Comparison of ENCODE assay signal across 8 cellular contexts in the genomic region with DNA sequence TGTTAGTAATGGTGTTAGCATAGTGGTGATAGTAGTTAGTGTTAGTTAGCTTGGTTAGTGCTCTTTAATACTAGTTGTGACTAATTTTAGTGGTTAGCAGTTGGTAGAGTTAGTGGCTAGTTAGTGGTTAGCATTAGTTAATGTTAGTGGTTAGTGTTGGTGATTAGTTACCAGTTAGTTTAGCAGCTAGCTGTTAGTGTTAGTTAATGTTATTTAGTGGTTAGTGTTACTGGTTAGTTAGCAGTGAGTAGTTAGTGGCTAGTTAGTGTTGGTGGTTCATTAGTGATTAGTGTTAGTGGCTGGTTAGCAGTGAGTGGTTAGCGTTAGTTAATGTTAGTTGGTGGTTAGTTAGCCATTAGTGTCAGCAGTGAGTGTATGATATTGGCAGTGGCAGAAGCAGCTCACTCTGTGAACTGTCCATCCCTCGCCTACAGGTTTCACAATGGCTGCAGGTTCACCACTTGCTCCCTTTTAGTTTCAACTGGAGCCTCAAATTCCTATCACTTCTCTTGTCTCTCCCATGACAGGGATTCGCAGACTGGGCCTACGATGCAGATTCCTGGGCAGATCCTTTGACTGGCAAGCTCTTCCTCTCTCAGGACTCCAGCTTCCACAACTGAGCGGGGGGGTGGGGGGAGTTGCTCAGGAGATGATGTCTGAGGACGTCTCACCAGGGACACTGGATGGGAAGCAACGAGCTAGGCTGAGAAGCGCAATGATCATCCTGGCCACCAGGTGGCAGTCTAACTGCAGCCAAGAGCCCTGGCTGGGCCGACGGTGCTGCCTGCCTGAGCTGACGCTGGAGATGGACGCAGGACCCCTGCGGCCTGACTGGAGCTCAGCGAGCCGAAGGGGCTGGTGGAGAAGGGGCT. TPM values are rescaled to one million over a fixed set of nuclear protein-coding genes. Genes with fewer than 3 reads are reported as not detected.
A peak's percentile ranks its signal among the peaks of the same experiment; 100 is the strongest.
DNase-seq lines count a peak whose midpoint lies in the region; ATAC-seq, FAIRE-seq and TF ChIP-seq lines count a peak whose summit lies in the region.

No MANE protein-coding gene starts in this region.

- peak; percentile 88 for FAIRE-seq in astrocyte (lab: Jason Lieb, UNC)
- no peak for FAIRE-seq in small intestine (lab: Jason Lieb, UNC)

- no peak overlapping the region for H2AFZ ChIP-seq in astrocyte (ENCODE audit: low read depth, low read length)

- H3K4me1 Mint-ChIP-seq in T-helper 2 cell treated with Interferon-gamma antibody and Interleukin-4, amounts not matched to agents 5 μg/mL and 100 μg/mL, for 36 hours (ENCODE audit: low read depth): peaks cover 5% of the 10 kb centered on the region
- peaks cover 3% of the 10 kb centered on the region for H3K4me1 Mint-ChIP-seq in astrocyte (ENCODE audit: low read depth, unreplicated experiment)

- H3K27me3 Mint-ChIP-seq in T-helper 2 cell treated with Interferon-gamma antibody and Interleukin-4, amounts not matched to agents 5 μg/mL and 100 μg/mL, for 36 hours (ENCODE audit: low read depth): peaks cover 28% of the 10 kb centered on the region
- peaks cover 55% of the 10 kb centered on the region for H3K27me3 Mint-ChIP-seq in astrocyte (ENCODE audit: low read depth, unreplicated experiment)

- no peaks in the 10 kb centered on the region for H3K9me3 Mint-ChIP-seq in T-helper 2 cell treated with Interferon-gamma antibody and Interleukin-4, amounts not matched to agents 5 μg/mL and 100 μg/mL, for 36 hours
- H3K9me3 Mint-ChIP-seq in astrocyte (ENCODE audit: unreplicated experiment): no peaks in the 10 kb centered on the region

- 8 to 9% (median 9%) methylated on average over 15 of the region's 15 CpGs for WGBS in small intestine, 3 donors

- no peaks in the 10 kb centered on the region for H3K9me3 ChIP-seq in astrocyte (ENCODE audit: insufficient read depth, low read depth, low read length)
- H3K9me3 ChIP-seq in small intestine (ENCODE audit: control insufficient read depth, low read depth): no peaks in the 10 kb centered on the region

- no peak overlapping the region for H3K4me2 ChIP-seq in astrocyte (ENCODE audit: low read length)

- H3K36me3 ChIP-seq in astrocyte (ENCODE audit: insufficient read depth, low read length) (no peaks in the 10 kb centered on the region), small intestine (ENCODE audit: control insufficient read depth in 2 of 2, insufficient read depth in 2 of 2, low read length in 2 of 2) (no peaks in the 10 kb centered on the region)

- H3K9ac ChIP-seq in astrocyte (ENCODE audit: low read length): no peak overlapping the region

- H3K79me2 ChIP-seq in astrocyte (ENCODE audit: insufficient read depth, low read length): no peaks in the 10 kb centered on the region

- no peak overlapping the region for H3K4me3 Mint-ChIP-seq in T-helper 2 cell treated with Interferon-gamma antibody and Interleukin-4, amounts not matched to agents 5 μg/mL and 100 μg/mL, for 36 hours
- no peak overlapping the region for H3K4me3 Mint-ChIP-seq in astrocyte (ENCODE audit: unreplicated experiment)

- peaks cover 19% of the 10 kb centered on the region for H3K27me3 ChIP-seq in astrocyte (ENCODE audit: insufficient read depth, low read length)
- H3K27me3 ChIP-seq in small intestine (ENCODE audit: control insufficient read depth in 2 of 2, insufficient read depth in 2 of 2, low read length in 2 of 2): peaks cover 0 to 4% of the 10 kb centered on the region in 2 donors

- H3K4me3 ChIP-seq in astrocyte (ENCODE audit: insufficient read depth, low read depth, low read length) (no peak overlapping the region), small intestine (ENCODE audit: low read depth in 1 of 2, low read length in 2 of 2) (no peak overlapping the region)

- TF ChIP-seq CTCF in astrocyte (IDR thresholded peaks at IDR 0.05; ENCODE audit: insufficient read depth, low read depth, low read length): peak; percentile 75

- no peaks in the 10 kb centered on the region for H3K4me1 ChIP-seq in astrocyte (ENCODE audit: insufficient read depth, low read length)
- no peaks in the 10 kb centered on the region for H3K4me1 ChIP-seq in small intestine (ENCODE audit: control insufficient read depth in 2 of 2, insufficient read depth in 1 of 2, low read depth in 1 of 2, low read length in 1 of 2)

- DNase-seq in NK-92 treated with Interleukin-12 subunit alpha and Interleukin-12 subunit beta, amount 100 ng/mL, for 24 hours (lab: John Stamatoyannopoulos, UW): peak; percentile 74
- DNase-seq in NK-92 (lab: John Stamatoyannopoulos, UW; ENCODE audit: unreplicated experiment) (no peak), NCI-H128 (lab: John Stamatoyannopoulos, UW; ENCODE audit: unreplicated experiment) (peak; percentile 59), astrocyte (ENCODE audit: low read depth) (peak; percentile 31), hippocampal formation (lab: John Stamatoyannopoulos, UW) (peak; percentile 29 to 64), small intestine (peak; percentile 69)
- peak; percentile 61 for DNase-seq in T-helper 2 cell treated with Interferon-gamma antibody and Interleukin-4, amounts not matched to agents 5 μg/mL and 100 μg/mL, for 36 hours (ENCODE audit: low spot score)

- ATAC-seq in HG02798 (IDR thresholded peaks at IDR 0.05; ENCODE audit: poor library complexity, unreplicated experiment): peak; percentile 89

- no peak overlapping the region for H3K27ac ChIP-seq in astrocyte (ENCODE audit: low read depth, low read length)
- no peak overlapping the region for H3K27ac ChIP-seq in small intestine (ENCODE audit: low read depth in 1 of 2, low read length in 1 of 2)

- H4K20me1 ChIP-seq in astrocyte (ENCODE audit: insufficient read depth, low read length): no peaks in the 10 kb centered on the region

- no peaks in the 10 kb centered on the region for H3K36me3 Mint-ChIP-seq in T-helper 2 cell treated with Interferon-gamma antibody and Interleukin-4, amounts not matched to agents 5 μg/mL and 100 μg/mL, for 36 hours (ENCODE audit: low read depth)
- H3K36me3 Mint-ChIP-seq in astrocyte (ENCODE audit: low read depth, unreplicated experiment): no peaks in the 10 kb centered on the region

- H3K27ac Mint-ChIP-seq in T-helper 2 cell treated with Interferon-gamma antibody and Interleukin-4, amounts not matched to agents 5 μg/mL and 100 μg/mL, for 36 hours: no peak overlapping the region
- no peak overlapping the region for H3K27ac Mint-ChIP-seq in astrocyte (ENCODE audit: unreplicated experiment)

RNA-seq across cellular contexts. Expression of gene GHRHR, which starts 19.5 kb away (rescaled TPM):
- not detected in 2 replicates for total RNA-seq in astrocyte
- under 1 TPM in 1 of 3 donors, not detected in 2; 0.07 TPM for polyA plus RNA-seq in small intestine
